In genomic region chr17:36210439-36211211, GRCh38 we compare ENCODE assay signal across 9 cellular contexts. TPM values are rescaled to one million over a fixed set of nuclear protein-coding genes. Genes with fewer than 3 reads are reported as not detected.
DNase-seq lines count a peak whose midpoint lies in the region; ATAC-seq and TF ChIP-seq lines count a peak whose summit lies in the region.
"Not testable (repeated sequence)": the region's sequence is repeated elsewhere in the genome, so short reads cannot be mapped to it uniquely, and the experiment has no call there.
"Had no signal": no experiment of that assay in that cellular context is flagged by ENCODE, and none has a peak within 500 bp of the region (broad histone marks: within the 10 kb centered on the region; RNA-seq: fewer than 3 reads in every experiment).

CCL4L2 (plus strand) TSS chr17:36211063.

- peaks cover 23% of the 10 kb centered on the region for H3K4me1 Mint-ChIP-seq in activated naive CD8-positive, alpha-beta T cell treated with anti-CD3 and anti-CD28 coated beads, Interleukin-2, amount 10 ng/mL, durations not matched to agents 7 days and 5 days
- H3K4me1 Mint-ChIP-seq in memory B cell, result peaks cover 36% of the 10 kb centered on the region

- H3K27ac Mint-ChIP-seq in activated naive CD8-positive, alpha-beta T cell treated with anti-CD3 and anti-CD28 coated beads, Interleukin-2, amount 10 ng/mL, durations not matched to agents 7 days and 5 days, result peak within 1 kb of the TSS; percentile 10
- H3K27ac Mint-ChIP-seq in memory B cell, result not testable (repeated sequence)

- POLR2A ChIA-PET in activated naive CD8-positive, alpha-beta T cell treated with anti-CD3 and anti-CD28 coated beads, Interleukin-2, amount 10 ng/mL, durations not matched to agents 7 days and 5 days (lab: Charles Lee), result not testable (repeated sequence)

- not testable (repeated sequence) for TF ChIP-seq CTCF in Peyer's patch (IDR thresholded peaks at IDR 0.05)

- ATAC-seq in GM18867 (IDR thresholded peaks at IDR 0.05; ENCODE audit: unreplicated experiment) (peak; percentile 63), GM21390 (IDR thresholded peaks at IDR 0.05; ENCODE audit: unreplicated experiment) (peak; percentile 68), HG02938 (IDR thresholded peaks at IDR 0.05; ENCODE audit: unreplicated experiment) (peak; percentile 56), HG03520 (IDR thresholded peaks at IDR 0.05; ENCODE audit: unreplicated experiment) (peak; percentile 53), memory B cell (ENCODE audit: low read depth) (peak; percentile 97)
- ATAC-seq in activated naive CD8-positive, alpha-beta T cell treated with anti-CD3 and anti-CD28 coated beads, Interleukin-2, amount 10 ng/mL, durations not matched to agents 7 days and 5 days (ENCODE audit: low read depth), result peak; percentile 31

- H3K9me3 Mint-ChIP-seq in activated naive CD8-positive, alpha-beta T cell treated with anti-CD3 and anti-CD28 coated beads, Interleukin-2, amount 10 ng/mL, durations not matched to agents 7 days and 5 days; memory B cell: not testable (repeated sequence)

- H3K9me3 ChIP-seq in Peyer's patch, result not testable (repeated sequence)

- not testable (repeated sequence) for H3K36me3 ChIP-seq in Peyer's patch

- H3K27me3 ChIP-seq in Peyer's patch, result not testable (repeated sequence)

- peaks cover 44% of the 10 kb centered on the region for H3K27me3 Mint-ChIP-seq in activated naive CD8-positive, alpha-beta T cell treated with anti-CD3 and anti-CD28 coated beads, Interleukin-2, amount 10 ng/mL, durations not matched to agents 7 days and 5 days
- peaks cover 31% of the 10 kb centered on the region for H3K27me3 Mint-ChIP-seq in memory B cell

- not testable (repeated sequence) for H3K4me3 Mint-ChIP-seq in activated naive CD8-positive, alpha-beta T cell treated with anti-CD3 and anti-CD28 coated beads, Interleukin-2, amount 10 ng/mL, durations not matched to agents 7 days and 5 days; memory B cell

- not testable (repeated sequence) for H3K36me3 Mint-ChIP-seq in activated naive CD8-positive, alpha-beta T cell treated with anti-CD3 and anti-CD28 coated beads, Interleukin-2, amount 10 ng/mL, durations not matched to agents 7 days and 5 days; memory B cell

- peak within 1 kb of the TSS in 2 of 4 donors; percentile 46 to 52 for H3K27ac ChIP-seq in Peyer's patch

- H3K4me3 ChIP-seq in Peyer's patch, result not testable (repeated sequence)

- TF ChIP-seq POLR2A in Peyer's patch (IDR thresholded peaks at IDR 0.05), result not testable (repeated sequence)

- not testable (repeated sequence) for H3K4me1 ChIP-seq in Peyer's patch

- DNase-seq in AML-193 (lab: John Stamatoyannopoulos, UW) (peak; percentile 90 to 91), Peyer's patch (peak in 2 of 3 donors; percentile 63 to 66), memory B cell (ENCODE audit: low spot score in 2 of 2) (peak; percentile 26 to 36)
- not testable (repeated sequence) for DNase-seq in activated naive CD8-positive, alpha-beta T cell treated with anti-CD3 and anti-CD28 coated beads, Interleukin-2, amount 10 ng/mL, durations not matched to agents 7 days and 5 days

RNA-seq across cellular contexts. Expression of gene CCL4L2, which starts in this region (rescaled TPM):
- 10 to 100 TPM in 1 of 4 donors, 1 to 10 TPM in 1, not detected in 2; 1.3 to 24.8 TPM for total RNA-seq in Peyer's patch
- 1 to 10 TPM; 4.0 to 8.7 TPM for total RNA-seq in activated naive CD8-positive, alpha-beta T cell treated with anti-CD3 and anti-CD28 coated beads, Interleukin-2, amount 10 ng/mL, durations not matched to agents 7 days and 5 days
- total RNA-seq: Calu3 had no signal

Comparison
In these comparisons a context has a peak if more than half of its experiments do, and no peak if none do; other contexts are left out.
1. ATAC-seq: peak in every context shown above with its lines; median percentile 97 in memory B cell; 68 in GM21390; 63 in GM18867; 56 in HG02938; 53 in HG03520; 31 in activated naive CD8-positive, alpha-beta T cell treated with anti-CD3 and anti-CD28 coated beads, Interleukin-2, amount 10 ng/mL, durations not matched to agents 7 days and 5 days.